In the genomic region with DNA sequence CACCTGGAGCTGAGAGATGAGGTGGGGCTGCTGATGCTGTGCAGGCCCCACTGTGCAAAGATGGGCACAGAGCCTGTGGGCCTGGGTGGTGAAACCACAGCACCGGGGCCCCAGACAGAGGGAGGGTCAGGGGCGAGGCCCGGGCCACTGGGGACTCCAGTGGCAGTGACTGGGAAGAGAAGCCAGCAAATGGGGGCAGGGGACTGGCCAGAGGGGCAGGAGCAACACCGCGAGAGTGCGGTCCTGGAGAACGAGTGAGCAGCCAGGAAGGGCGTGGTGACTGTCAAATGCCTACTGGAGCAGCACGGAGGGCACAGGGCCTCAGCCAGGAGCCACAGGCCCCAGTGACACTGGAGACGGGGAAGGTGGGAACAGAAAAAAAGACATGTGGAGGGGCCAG, we compare ENCODE assay signal across 1 cellular context.
TF ChIP-seq lines count a peak whose summit lies in the region.

No MANE protein-coding gene starts in this region.

TF ChIP-seq in WTC11, 78 proteins besides CTCF, POLR2A, EP300 and RAD21 (continued from another document):
- TF ChIP-seq, protein P1, sequence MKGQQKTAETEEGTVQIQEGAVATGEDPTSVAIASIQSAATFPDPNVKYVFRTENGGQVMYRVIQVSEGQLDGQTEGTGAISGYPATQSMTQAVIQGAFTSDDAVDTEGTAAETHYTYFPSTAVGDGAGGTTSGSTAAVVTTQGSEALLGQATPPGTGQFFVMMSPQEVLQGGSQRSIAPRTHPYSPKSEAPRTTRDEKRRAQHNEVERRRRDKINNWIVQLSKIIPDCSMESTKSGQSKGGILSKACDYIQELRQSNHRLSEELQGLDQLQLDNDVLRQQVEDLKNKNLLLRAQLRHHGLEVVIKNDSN (CRISPR knock-in tag; IDR thresholded peaks at IDR 0.05), result no peak
- TF ChIP-seq JUN (CRISPR knock-in tag; IDR thresholded peaks at IDR 0.05), result no peak
